In the genomic region with DNA sequence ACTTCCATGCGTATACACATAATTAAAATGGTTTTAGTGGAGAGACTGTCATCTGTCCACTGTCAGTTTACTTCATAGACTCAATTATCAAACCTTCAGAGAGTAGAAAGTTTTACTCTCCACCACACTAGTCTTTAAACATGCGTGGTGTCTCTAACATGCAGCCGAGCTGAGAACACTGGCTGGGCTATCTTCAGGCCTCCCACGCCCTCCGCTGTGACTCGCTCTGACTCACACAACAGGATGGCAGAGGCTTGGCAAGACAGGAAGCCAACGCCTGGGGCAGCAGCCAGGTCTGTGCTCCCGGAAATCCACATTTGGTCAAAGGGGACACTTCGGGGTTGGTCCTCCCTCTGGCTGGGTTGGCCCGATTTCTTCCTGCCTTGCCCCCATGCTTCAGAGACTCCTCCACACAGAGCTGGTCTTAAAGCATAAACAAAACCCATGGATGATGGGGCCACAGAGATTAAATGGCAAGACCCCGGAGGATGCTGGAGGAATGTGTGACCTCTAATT, we compare ENCODE assay signal across 9 cellular contexts. TPM values are rescaled to one million over a fixed set of nuclear protein-coding genes. Genes with fewer than 3 reads are reported as not detected.
A peak's percentile ranks its signal among the peaks of the same experiment; 100 is the strongest.
DNase-seq lines count a peak whose midpoint lies in the region; ATAC-seq and TF ChIP-seq lines count a peak whose summit lies in the region.
"Had no signal": no experiment of that assay in that cellular context is flagged by ENCODE, and none has a peak within 500 bp of the region (broad histone marks: within the 10 kb centered on the region; RNA-seq: fewer than 3 reads in every experiment).

No MANE protein-coding gene starts in this region.

- no peaks in the 10 kb centered on the region for H3K27me3 ChIP-seq in CD4-positive, CD25-positive, alpha-beta regulatory T cell (ENCODE audit: control insufficient read depth, insufficient read depth, low read length)

- H3K27me3 Mint-ChIP-seq in CD4-positive, CD25-positive, alpha-beta regulatory T cell: peaks cover 21% of the 10 kb centered on the region

- H3K27ac Mint-ChIP-seq in CD4-positive, CD25-positive, alpha-beta regulatory T cell: peak overlapping the region; percentile 82 to 96 (median 88)

- peaks cover 22 to 73% (median 60%) of the 10 kb centered on the region in 4 donors for H3K4me1 Mint-ChIP-seq in CD4-positive, CD25-positive, alpha-beta regulatory T cell

- peak overlapping the region; percentile 82 for H3K27ac ChIP-seq in CD4-positive, CD25-positive, alpha-beta regulatory T cell (ENCODE audit: insufficient read depth, low read length, poor library complexity, severe bottlenecking)
- H3K27ac ChIP-seq: SK-N-MC had no signal

- H3K36me3 ChIP-seq in CD4-positive, CD25-positive, alpha-beta regulatory T cell (ENCODE audit: control insufficient read depth, insufficient read depth, low read length): no peaks in the 10 kb centered on the region

- no peaks in the 10 kb centered on the region for H3K9me3 Mint-ChIP-seq in CD4-positive, CD25-positive, alpha-beta regulatory T cell

- peak; percentile 83 to 84 for ATAC-seq in CD4-positive, CD25-positive, alpha-beta regulatory T cell (ENCODE audit: low read depth in 2 of 2)
- peak; percentile 40 for ATAC-seq in GM19468 (IDR thresholded peaks at IDR 0.05; ENCODE audit: extremely low read depth, unreplicated experiment)

- TF ChIP-seq CTCF in astrocyte of the cerebellum (IDR thresholded peaks at IDR 0.05; ENCODE audit: low read depth, low read length, missing control alignments): no peak

- H3K4me3 Mint-ChIP-seq in CD4-positive, CD25-positive, alpha-beta regulatory T cell: peak overlapping the region; percentile 73 to 80 (median 76)

- in situ Hi-C loops in astrocyte of the cerebellum (cut with HindIII; ENCODE audit: low sequenced_read_pairs): no loop called here

- H3K4me3 ChIP-seq in CD4-positive, CD25-positive, alpha-beta regulatory T cell (ENCODE audit: low read depth, low read length): peak overlapping the region; percentile 54
- H3K4me3 ChIP-seq in astrocyte of the cerebellum (ENCODE audit: low read depth, low read length): no peak overlapping the region
- H3K4me3 ChIP-seq: SK-N-MC had no signal

- DNase-seq in CD4-positive, CD25-positive, alpha-beta regulatory T cell: peak; percentile 76 to 96 (median 77)
- DNase-seq in HT-29 (ENCODE audit: low spot score) (peak; percentile 84), T1000 (lab: John Stamatoyannopoulos, UW) (peak; percentile 89), astrocyte of the cerebellum (ENCODE audit: low read depth) (peak; percentile 76), iris pigment epithelial cell (ENCODE audit: low read depth) (peak; percentile 95), NCI-H2081 treated with DMSO at 0.1 percent for 48 hours (lab: John Stamatoyannopoulos, UW) (no peak)
- peak; percentile 94 for DNase-seq in stimulated activated CD4-positive, alpha-beta T cell treated with anti-CD3 and anti-CD28 coated beads, Interleukin-1b, Interleukin-23, amount 100 ng/mL, for 48 hours

- H3K36me3 Mint-ChIP-seq in CD4-positive, CD25-positive, alpha-beta regulatory T cell: no peaks in the 10 kb centered on the region

- peaks cover 62% of the 10 kb centered on the region for H3K4me1 ChIP-seq in CD4-positive, CD25-positive, alpha-beta regulatory T cell (ENCODE audit: control insufficient read depth, insufficient read depth, low read length, poor library complexity, severe bottlenecking)

- no peaks in the 10 kb centered on the region for H3K9me3 ChIP-seq in CD4-positive, CD25-positive, alpha-beta regulatory T cell (ENCODE audit: control insufficient read depth in 2 of 2, low read length in 2 of 2)

RNA-seq across cellular contexts. Expression of gene IFNGR2, which starts 22.7 kb away (rescaled TPM):
- 10.2 TPM for total RNA-seq in CD4-positive, CD25-positive, alpha-beta regulatory T cell
- 10 to 100 TPM; 21.7 to 37.2 (median 24.5) TPM for polyA plus RNA-seq in CD4-positive, CD25-positive, alpha-beta regulatory T cell
- total RNA-seq in HT-29 (2014; rRNA removed; shearing (Covaris generic)): 28.1 and 30.2 TPM in 2 replicates

RNA-seq across cellular contexts. Expression of gene IFNAR1, which starts 55.8 kb away (rescaled TPM):
- 23.9 TPM for total RNA-seq in CD4-positive, CD25-positive, alpha-beta regulatory T cell
- polyA plus RNA-seq in CD4-positive, CD25-positive, alpha-beta regulatory T cell: 10 to 100 TPM; 61.7 to 93.8 (median 68.4) TPM
- 1.6 and 6.8 TPM in 2 replicates for total RNA-seq in HT-29 (2014; rRNA removed; shearing (Covaris generic))
